Comparison of ENCODE assay signal across 9 cellular contexts in genomic region chr1:223747838-223748335, GRCh38. TPM values are rescaled to one million over a fixed set of nuclear protein-coding genes. Genes with fewer than 3 reads are reported as not detected.
A peak's percentile ranks its signal among the peaks of the same experiment; 100 is the strongest.
DNase-seq lines count a peak whose midpoint lies in the region; ATAC-seq, FAIRE-seq and TF ChIP-seq lines count a peak whose summit lies in the region.
"Had no signal": no experiment of that assay in that cellular context is flagged by ENCODE, and none has a peak within 500 bp of the region (broad histone marks: within the 10 kb centered on the region; RNA-seq: fewer than 3 reads in every experiment).

No MANE protein-coding gene starts in this region.

- no peak overlapping the region for H3K4me3 Mint-ChIP-seq in CD14-positive monocyte

- peak overlapping the region; percentile 16 for H3K27ac ChIP-seq in RWPE2 (ENCODE audit: poor library complexity, severe bottlenecking)

- peaks cover 87 to 90% of the 10 kb centered on the region in 2 donors for H3K36me3 Mint-ChIP-seq in CD14-positive monocyte

- no peak for FAIRE-seq in frontal cortex (lab: Jason Lieb, UNC)

- H3K4me3 ChIP-seq in RWPE2 (ENCODE audit: severe bottlenecking) (no peak overlapping the region), fibroblast of pulmonary artery (replicated peaks; ENCODE audit: low read depth, low read length) (no peak overlapping the region), BE2C (ENCODE audit: low read depth, low read length) (no peak overlapping the region)

- H3K27me3 Mint-ChIP-seq in CD14-positive monocyte (ENCODE audit: low read depth in 3 of 3), result peaks cover 0 to 2% (median 0%) of the 10 kb centered on the region in 3 donors

- no peaks in the 10 kb centered on the region for H3K9me3 Mint-ChIP-seq in CD14-positive monocyte

- H3K4me1 ChIP-seq in RWPE2 (ENCODE audit: insufficient read depth, poor library complexity, severe bottlenecking) (no peaks in the 10 kb centered on the region), BE2C (no peaks in the 10 kb centered on the region; the same call in 1 of the 2 replicates)

- H3K27me3 ChIP-seq in RWPE2 (ENCODE audit: insufficient read depth, poor library complexity, severe bottlenecking) (no peaks in the 10 kb centered on the region), BE2C (no peaks in the 10 kb centered on the region)

- H3K9me3 ChIP-seq in RWPE2 (ENCODE audit: severe bottlenecking), result no peaks in the 10 kb centered on the region
- no peaks in the 10 kb centered on the region for H3K9me3 ChIP-seq in BE2C

- DNase-seq in G401 (ENCODE audit: low spot score) (peak; percentile 72), RWPE2 (ENCODE audit: low spot score) (no peak), fibroblast of pulmonary artery (ENCODE audit: low read depth) (peak; percentile 79), renal cortical epithelial cell (ENCODE audit: low read depth) (peak; percentile 33), frontal cortex (ENCODE audit: low spot score in 2 of 2) (no peak), BE2C (no peak), NCI-H2081 (lab: John Stamatoyannopoulos, UW) (no peak), CD14-positive monocyte (ENCODE audit: low spot score) (no peak)
- DNase-seq: stimulated activated CD4-positive, alpha-beta T cell treated with anti-CD3 and anti-CD28 coated beads, Interleukin-15, amount 100 ng/mL, for 24 hours had no signal

- peak; percentile 12; the same call in 2 of the 3 replicates for ATAC-seq in RWPE2 (ENCODE audit: low read depth)

- peaks cover 85% of the 10 kb centered on the region for H3K36me3 ChIP-seq in RWPE2 (ENCODE audit: low read depth)
- peaks cover 7% of the 10 kb centered on the region for H3K36me3 ChIP-seq in BE2C

- intact Hi-C loops in CD14-positive monocyte (cut with micrococcal nuclease), result loop anchor here (2.0 to 5.0 kb wide), 3 partner anchors 33 to 49 kb away; partner anchors contain the start of gene CAPN2 (in 1 of the 2)

- in situ Hi-C loops in G401 (cut with HindIII; ENCODE audit: low sequenced_read_pairs), result no loop called here

- peaks cover 22% of the 10 kb centered on the region for H3K4me1 Mint-ChIP-seq in CD14-positive monocyte

- H3K27ac Mint-ChIP-seq in CD14-positive monocyte, result peak overlapping the region in 1 of 7 donors; percentile 87

- no peak for TF ChIP-seq CTCF in RWPE2 (IDR thresholded peaks at IDR 0.05; ENCODE audit: poor library complexity, severe bottlenecking)
- no peak for TF ChIP-seq CTCF in fibroblast of pulmonary artery (IDR thresholded peaks at IDR 0.05; ENCODE audit: low read length, missing control alignments)
- no peak for TF ChIP-seq CTCF in BE2C (IDR thresholded peaks at IDR 0.05; ENCODE audit: low read depth, low read length)
- TF ChIP-seq CTCF in CD14-positive monocyte (IDR thresholded peaks at IDR 0.05), result no peak

RNA-seq across cellular contexts. Expression of gene CAPN2, which starts 35.5 kb away (rescaled TPM):
- total RNA-seq in G401 (2014; rRNA removed; shearing (Covaris generic)), result 170 and 181 TPM in 2 replicates
- total RNA-seq in renal cortical epithelial cell, result 300 and 425 TPM in 2 replicates
- 36.7 TPM for total RNA-seq in frontal cortex
- polyA plus RNA-seq in BE2C (2012; ENCODE audit: insufficient read depth, insufficient read length, low read depth), result 66.5 TPM
- polyA plus RNA-seq in CD14-positive monocyte, result 100 to 1,000 TPM; 127 to 182 TPM

Comparison
In these comparisons a context has a peak if more than half of its experiments do, and no peak if none do; other contexts are left out.
1. DNase-seq: peak in G401 (single experiment), fibroblast of pulmonary artery (single experiment) and renal cortical epithelial cell (single experiment); none in RWPE2 (single experiment), frontal cortex (0 of 2), BE2C (single experiment), NCI-H2081 (0 of 2) and CD14-positive monocyte (single experiment).